Comparison of ENCODE assay signal across 10 cellular contexts in the genomic region with DNA sequence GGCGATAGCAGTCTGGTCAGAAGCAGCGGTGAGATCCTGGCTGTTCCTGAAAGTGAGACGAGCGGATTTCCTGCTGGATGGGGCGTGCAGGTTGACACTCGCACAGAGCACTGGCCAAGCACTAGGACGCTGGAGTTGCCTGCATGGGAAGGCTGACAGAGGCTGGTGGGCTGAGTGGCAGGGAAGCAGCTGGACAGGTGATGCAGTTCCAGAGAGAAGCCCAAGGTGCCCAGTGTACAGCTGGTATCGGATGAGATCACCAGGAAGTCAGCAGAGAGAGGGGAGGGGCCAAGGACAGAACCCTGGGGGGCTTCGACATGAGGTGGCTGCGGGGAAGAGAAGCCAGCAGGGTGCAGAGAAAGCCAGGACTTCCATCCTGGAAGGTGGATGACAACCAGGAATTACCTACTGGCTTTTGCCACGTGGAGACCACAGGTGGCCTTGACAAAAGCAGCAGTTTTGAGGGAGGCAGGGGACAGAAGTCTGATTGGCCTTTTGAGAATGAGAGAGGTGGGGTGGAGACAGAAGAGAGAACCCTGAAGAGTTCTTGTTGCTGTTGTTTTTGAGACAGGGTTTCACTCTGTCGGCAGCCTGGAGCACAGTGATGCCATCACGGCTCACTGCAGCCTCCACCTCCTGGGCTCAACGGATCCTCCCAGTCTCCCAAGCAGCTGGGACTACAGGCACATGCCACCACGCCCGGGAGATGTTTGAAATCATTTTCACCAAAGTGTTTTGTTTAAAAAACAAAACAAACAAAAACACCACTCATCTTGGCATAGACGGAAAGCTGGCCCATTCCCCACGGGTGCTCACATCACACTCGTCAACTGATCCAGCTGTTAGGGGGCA. TPM values are rescaled to one million over a fixed set of nuclear protein-coding genes. Genes with fewer than 3 reads are reported as not detected.
DNase-seq lines count a peak whose midpoint lies in the region; ATAC-seq lines count a peak whose summit lies in the region.
"Had no signal": no experiment of that assay in that cellular context is flagged by ENCODE, and none has a peak within 500 bp of the region (broad histone marks: within the 10 kb centered on the region; RNA-seq: fewer than 3 reads in every experiment).

No MANE protein-coding gene starts in this region.

- H3K9me3 ChIP-seq in adipocyte (ENCODE audit: control insufficient read depth, low read length) (no peaks in the 10 kb centered on the region), thymus (ENCODE audit: control insufficient read depth) (no peaks in the 10 kb centered on the region)

- 84% methylated on average over 19 of the region's 19 CpGs for WGBS in thymus

- peak overlapping the region; percentile 37 for H3K9ac ChIP-seq in adipocyte (ENCODE audit: low read length)

- no peaks in the 10 kb centered on the region for H3K36me3 ChIP-seq in adipocyte (ENCODE audit: control insufficient read depth, insufficient read depth, low read length, severe bottlenecking)
- H3K36me3 ChIP-seq in thymus (ENCODE audit: control insufficient read depth, insufficient read depth) = no peaks in the 10 kb centered on the region

- peaks cover 55% of the 10 kb centered on the region for H3K4me1 ChIP-seq in adipocyte (ENCODE audit: control insufficient read depth, insufficient read depth, low read length)
- H3K4me1 ChIP-seq in thymus (ENCODE audit: control insufficient read depth, insufficient read depth, low read length) = no peaks in the 10 kb centered on the region

- ATAC-seq in GM18858 (IDR thresholded peaks at IDR 0.05; ENCODE audit: unreplicated experiment) = no peak

- H3K27ac ChIP-seq in thymus (ENCODE audit: low read depth) = peak overlapping the region; percentile 27

- peak; percentile 26 for DNase-seq in NCI-H1417 treated with DMSO at 0.1 percent for 48 hours (lab: John Stamatoyannopoulos, UW)
- DNase-seq in adipocyte (ENCODE audit: low read depth) = peak; percentile 33
- peak; percentile 36 for DNase-seq in inferior parietal cortex (ENCODE audit: extremely low spot score)
- no peak for DNase-seq in iPS-NIHi7 (ENCODE audit: extremely low spot score)
- DNase-seq in activated CD4-positive, alpha-beta T cell treated with anti-CD3 and anti-CD28 coated beads, Interleukin-2, amount 50 U/mL, for 4 hours = no peak
- DNase-seq: kidney glomerular epithelial cell; NCI-H524; stimulated activated CD4-positive, alpha-beta T cell treated with anti-CD3 and anti-CD28 coated beads, Interleukin-4, amount 100 ng/mL, for 4 hours had no signal

- H3K4me3 ChIP-seq in adipocyte (ENCODE audit: low read length) (peak overlapping the region; percentile 30), thymus (ENCODE audit: low read length) (no peak overlapping the region)

- H3K27me3 ChIP-seq in adipocyte (replicated peaks; ENCODE audit: control insufficient read depth, insufficient read depth, low read length) (no peaks in the 10 kb centered on the region), thymus (ENCODE audit: control insufficient read depth, insufficient read depth) (no peaks in the 10 kb centered on the region)

RNA-seq across cellular contexts. Expression of a gene that starts 35.3 kb away (rescaled TPM):
- 16.3 TPM for polyA plus RNA-seq in thymus

Comparison
In these comparisons a context has a peak if more than half of its experiments do, and no peak if none do; other contexts are left out.
1. DNase-seq: peak in NCI-H1417 treated with DMSO at 0.1 percent for 48 hours (single experiment), adipocyte (single experiment) and inferior parietal cortex (single experiment); none in iPS-NIHi7 (single experiment) and activated CD4-positive, alpha-beta T cell treated with anti-CD3 and anti-CD28 coated beads, Interleukin-2, amount 50 U/mL, for 4 hours (0 of 2).